8 cellular contexts compared by ENCODE assay signal in genomic region chr7:117673367-117673766, GRCh38.
DNase-seq lines count a peak whose midpoint lies in the region; ATAC-seq, FAIRE-seq and TF ChIP-seq lines count a peak whose summit lies in the region.

No MANE protein-coding gene starts in this region.

- no peak for TF ChIP-seq CTCF in A549 (IDR thresholded peaks at IDR 0.05)
- no peak for TF ChIP-seq CTCF in epithelial cell of proximal tubule (conservative IDR thresholded peaks at IDR 0.05; ENCODE audit: low read depth, low read length)

- H4K5ac ChIP-seq in mesendoderm (ENCODE audit: low read length) = no peak overlapping the region

- no peak overlapping the region for H3K23ac ChIP-seq in mesendoderm (ENCODE audit: low read length)

- no peak overlapping the region for H3K4me3 ChIP-seq in A549
- H3K4me3 ChIP-seq in epithelial cell of proximal tubule (ENCODE audit: low read depth, low read length) = peak overlapping the region; percentile 14
- no peak overlapping the region for H3K4me3 ChIP-seq in mesendoderm (ENCODE audit: low read length)

- H2BK15ac ChIP-seq in mesendoderm (replicated peaks; ENCODE audit: low read depth) = no peak overlapping the region

- no peak for TF ChIP-seq RAD21 in A549 (conservative IDR thresholded peaks at IDR 0.05 in 1 of 2, IDR thresholded peaks at IDR 0.05 in 1 of 2)

- H3K27me3 ChIP-seq in mesendoderm (ENCODE audit: insufficient read depth, low read length, poor library complexity) = no peaks in the 10 kb centered on the region

- H2BK120ac ChIP-seq in mesendoderm (ENCODE audit: low read depth, low read length) = no peak overlapping the region

- H3K79me1 ChIP-seq in mesendoderm (ENCODE audit: low read length) = no peaks in the 10 kb centered on the region

- no peak for TF ChIP-seq POLR2A in A549 (IDR thresholded peaks at IDR 0.05; ENCODE audit: low read length)

- no peak overlapping the region for H4K8ac ChIP-seq in mesendoderm (ENCODE audit: low read depth, low read length)

- intact Hi-C loops in sciatic nerve (cut with DNase I) = no loop called here

- no peak overlapping the region for H3K4ac ChIP-seq in mesendoderm (ENCODE audit: low read depth, low read length)

- H2AK5ac ChIP-seq in mesendoderm (ENCODE audit: low read length) = no peak overlapping the region

- H3K9me3 ChIP-seq in A549 = no peaks in the 10 kb centered on the region

- peak in 1 of 2 experiments; percentile 31; a peak in 2 of 6 replicates for ATAC-seq in A549
- no peak for ATAC-seq in sciatic nerve
- ATAC-seq in HG02610 (IDR thresholded peaks at IDR 0.05; ENCODE audit: unreplicated experiment) = no peak
- ATAC-seq in HG02798 (IDR thresholded peaks at IDR 0.05; ENCODE audit: poor library complexity, unreplicated experiment) = no peak

- H3K36me3 ChIP-seq in mesendoderm (ENCODE audit: control insufficient read depth, insufficient read depth, low read length) = no peaks in the 10 kb centered on the region

- peaks cover 24% of the 10 kb centered on the region for H3K4me1 ChIP-seq in A549
- no peaks in the 10 kb centered on the region for H3K4me1 ChIP-seq in mesendoderm (ENCODE audit: control insufficient read depth, low read depth, low read length)

- peak overlapping the region; percentile 63 for H3K56ac ChIP-seq in mesendoderm (ENCODE audit: low read length)

- H3K9ac ChIP-seq in mesendoderm (ENCODE audit: low read length) = peak overlapping the region; percentile 37

- POLR2A ChIA-PET in A549 (lab: Yijun Ruan, JAX) = no interaction called here

- H2BK5ac ChIP-seq in mesendoderm (ENCODE audit: low read length) = no peak overlapping the region

- H3K18ac ChIP-seq in mesendoderm (ENCODE audit: low read length) = no peak overlapping the region

- FAIRE-seq in A549 (lab: Jason Lieb, UNC) = no peak

- no peak for TF ChIP-seq EP300 in A549 (IDR thresholded peaks at IDR 0.05)

- CTCF ChIA-PET in A549 (lab: Yijun Ruan, JAX) = interaction anchor here (0.7 to 1.8 kb wide), 8 partner anchors 18 to 273 kb away, joined by 3 to 7 read pairs (median 4); no protein-coding TSS in a partner anchor

- peak overlapping the region; percentile 21 to 66; a peak in 4 of 6 replicates for H3K27ac ChIP-seq in A549
- no peak overlapping the region for H3K27ac ChIP-seq in mesendoderm (ENCODE audit: low read depth, low read length)

- WGBS in A549 (ENCODE audit: missing lambda C conversion rate) = 86% methylated on average over 14 of the region's 14 CpGs
- WGBS in mesendoderm (ENCODE audit: extremely low coverage, insufficient coverage, low lambda C conversion rate) = no CpG with 5 or more reads among the region's 14 CpGs

- DNase-seq in A549 (ENCODE audit: low read depth in 1 of 2, low spot score in 1 of 2) (no peak), NCI-H2029 treated with DMSO at 0.1 percent for 48 hours (lab: John Stamatoyannopoulos, UW) (peak; percentile 95), epithelial cell of proximal tubule (ENCODE audit: low read depth) (no peak), mesendoderm (peak; percentile 84), sciatic nerve (ENCODE audit: low spot score) (no peak), cortex of kidney (lab: John Stamatoyannopoulos, UW) (no peak)

- no peaks in the 10 kb centered on the region for H3K79me2 ChIP-seq in mesendoderm (ENCODE audit: control insufficient read depth, insufficient read depth, low read length)

- H3K4me2 ChIP-seq in A549 (no peak overlapping the region), mesendoderm (ENCODE audit: low read length) (peak overlapping the region; percentile 39)

TF ChIP-seq in A549, 52 proteins besides CTCF, POLR2A, EP300 and RAD21:
- TF ChIP-seq, protein P1, sequence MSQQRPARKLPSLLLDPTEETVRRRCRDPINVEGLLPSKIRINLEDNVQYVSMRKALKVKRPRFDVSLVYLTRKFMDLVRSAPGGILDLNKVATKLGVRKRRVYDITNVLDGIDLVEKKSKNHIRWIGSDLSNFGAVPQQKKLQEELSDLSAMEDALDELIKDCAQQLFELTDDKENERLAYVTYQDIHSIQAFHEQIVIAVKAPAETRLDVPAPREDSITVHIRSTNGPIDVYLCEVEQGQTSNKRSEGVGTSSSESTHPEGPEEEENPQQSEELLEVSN (IDR thresholded peaks at IDR 0.05; ENCODE audit: borderline replicate concordance, low read depth) = no peak
- TF ChIP-seq JUN (IDR thresholded peaks at IDR 0.05) (no peak), ESRRA (IDR thresholded peaks at IDR 0.05; ENCODE audit: borderline replicate concordance, low read length) (no peak), HOXB13 (CRISPR knock-in tag; IDR thresholded peaks at IDR 0.05; ENCODE audit: low read depth) (no peak), HMGXB4 (CRISPR knock-in tag; IDR thresholded peaks at IDR 0.05; ENCODE audit: borderline replicate concordance) (no peak), ZFP36 (IDR thresholded peaks at IDR 0.05; ENCODE audit: borderline replicate concordance, partially characterized antibody) (no peak), BHLHE40 (IDR thresholded peaks at IDR 0.05; ENCODE audit: low read depth, low read length) (no peak), HDAC2 (IDR thresholded peaks at IDR 0.05) (no peak), ATOH8 (CRISPR knock-in tag; IDR thresholded peaks at IDR 0.05; ENCODE audit: low read depth) (no peak), HEYL (CRISPR knock-in tag; IDR thresholded peaks at IDR 0.05) (no peak), CHD4 (IDR thresholded peaks at IDR 0.05; ENCODE audit: borderline replicate concordance) (no peak), FOSB (CRISPR knock-in tag; IDR thresholded peaks at IDR 0.05) (no peak), NPAS2 (CRISPR knock-in tag; IDR thresholded peaks at IDR 0.05; ENCODE audit: borderline replicate concordance) (no peak), RCOR1 (IDR thresholded peaks at IDR 0.05; ENCODE audit: low read depth, low read length) (no peak), ZNF302 (CRISPR knock-in tag; IDR thresholded peaks at IDR 0.05) (no peak), SREBF2 (IDR thresholded peaks at IDR 0.05) (no peak), GATA3 (IDR thresholded peaks at IDR 0.05; ENCODE audit: borderline replicate concordance) (no peak)
- TF ChIP-seq, protein P2, sequence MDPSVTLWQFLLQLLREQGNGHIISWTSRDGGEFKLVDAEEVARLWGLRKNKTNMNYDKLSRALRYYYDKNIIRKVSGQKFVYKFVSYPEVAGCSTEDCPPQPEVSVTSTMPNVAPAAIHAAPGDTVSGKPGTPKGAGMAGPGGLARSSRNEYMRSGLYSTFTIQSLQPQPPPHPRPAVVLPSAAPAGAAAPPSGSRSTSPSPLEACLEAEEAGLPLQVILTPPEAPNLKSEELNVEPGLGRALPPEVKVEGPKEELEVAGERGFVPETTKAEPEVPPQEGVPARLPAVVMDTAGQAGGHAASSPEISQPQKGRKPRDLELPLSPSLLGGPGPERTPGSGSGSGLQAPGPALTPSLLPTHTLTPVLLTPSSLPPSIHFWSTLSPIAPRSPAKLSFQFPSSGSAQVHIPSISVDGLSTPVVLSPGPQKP (IDR thresholded peaks at IDR 0.05; ENCODE audit: low read depth, low read length) = no peak
- TF ChIP-seq, protein P3, sequence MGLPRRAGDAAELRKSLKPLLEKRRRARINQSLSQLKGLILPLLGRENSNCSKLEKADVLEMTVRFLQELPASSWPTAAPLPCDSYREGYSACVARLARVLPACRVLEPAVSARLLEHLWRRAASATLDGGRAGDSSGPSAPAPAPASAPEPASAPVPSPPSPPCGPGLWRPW (IDR thresholded peaks at IDR 0.05) = no peak

Comparison
In these comparisons a context has a peak if more than half of its experiments do, and no peak if none do; other contexts are left out.
1. DNase-seq: peak in NCI-H2029 treated with DMSO at 0.1 percent for 48 hours (single experiment) and mesendoderm (single experiment); none in A549 (0 of 2), epithelial cell of proximal tubule (single experiment), sciatic nerve (single experiment) and cortex of kidney (single experiment).